In genomic region chr6:16483315-16483875, GRCh38 we compare ENCODE assay signal across 13 cellular contexts.
DNase-seq lines count a peak whose midpoint lies in the region; ATAC-seq and TF ChIP-seq lines count a peak whose summit lies in the region.
"Had no signal": no experiment of that assay in that cellular context is flagged by ENCODE, and none has a peak within 500 bp of the region (broad histone marks: within the 10 kb centered on the region; RNA-seq: fewer than 3 reads in every experiment).

No MANE protein-coding gene starts in this region.

- peaks cover 0 to 5% (median 0%) of the 10 kb centered on the region in 3 donors for H3K9me3 ChIP-seq in gastroesophageal sphincter
- H3K9me3 ChIP-seq: gastrocnemius medialis, pancreas had no signal

- CTCF ChIA-PET in activated CD4-positive, alpha-beta memory T cell treated with anti-CD3 and anti-CD28 coated beads, Interleukin-2, amount 10 ng/mL, durations not matched to agents 7 days and 5 days (lab: Charles Lee) = interaction anchor here (1.1 to 3.0 kb wide), 5 partner anchors 14 to 151 kb away, joined by 3 to 12 read pairs (median 7); no protein-coding TSS in a partner anchor

- POLR2A ChIA-PET in activated CD4-positive, alpha-beta memory T cell treated with anti-CD3 and anti-CD28 coated beads, Interleukin-2, amount 10 ng/mL, durations not matched to agents 7 days and 5 days (lab: Charles Lee) = interaction anchor here (0.6 to 4.3 kb wide), 19 partner anchors 9 to 279 kb away, joined by 3 to 40 read pairs (median 9); partner anchors contain the start of gene ATXN1

- H3K4me1 Mint-ChIP-seq in activated CD4-positive, alpha-beta memory T cell treated with anti-CD3 and anti-CD28 coated beads, Interleukin-2, amount 10 ng/mL, durations not matched to agents 7 days and 5 days = peaks cover 94% of the 10 kb centered on the region
- H3K4me1 Mint-ChIP-seq in natural killer cell treated with Interleukin-12 subunit alpha and Interleukin-12 subunit beta and Interleukin-15 and Interleukin-18, amount 100 ng/mL, for 72 hours (ENCODE audit: low read depth in 2 of 2) = peaks cover 69 to 84% of the 10 kb centered on the region in 2 donors

- no peak for TF ChIP-seq POLR2A in gastroesophageal sphincter (IDR thresholded peaks at IDR 0.05)

- no peak for TF ChIP-seq CTCF in gastroesophageal sphincter (IDR thresholded peaks at IDR 0.05)

- no peak overlapping the region for H3K27ac ChIP-seq in gastroesophageal sphincter
- H3K27ac ChIP-seq: dorsolateral prefrontal cortex, gastrocnemius medialis, pancreas had no signal

- ATAC-seq in GM18511 (IDR thresholded peaks at IDR 0.05; ENCODE audit: unreplicated experiment) (peak; percentile 59), HG02642 (IDR thresholded peaks at IDR 0.05; ENCODE audit: poor library complexity, unreplicated experiment) (peak; percentile 50), gastroesophageal sphincter (no peak)
- peak; percentile 38 to 65 for ATAC-seq in natural killer cell treated with Interleukin-12 subunit alpha and Interleukin-12 subunit beta and Interleukin-15 and Interleukin-18, amount 100 ng/mL, for 72 hours
- ATAC-seq: gastrocnemius medialis, pancreas had no signal

- H3K36me3 ChIP-seq in gastroesophageal sphincter = peaks cover 0 to 40% of the 10 kb centered on the region in 2 donors

- WGBS in gastroesophageal sphincter (ENCODE audit: low coverage in 1 of 2), 2 donors = 69 to 75% methylated on average over 2 of the region's 2 CpGs

- no peaks in the 10 kb centered on the region for H3K9me3 Mint-ChIP-seq in activated CD4-positive, alpha-beta memory T cell treated with anti-CD3 and anti-CD28 coated beads, Interleukin-2, amount 10 ng/mL, durations not matched to agents 7 days and 5 days
- peaks cover 3% of the 10 kb centered on the region for H3K9me3 Mint-ChIP-seq in natural killer cell treated with Interleukin-12 subunit alpha and Interleukin-12 subunit beta and Interleukin-15 and Interleukin-18, amount 100 ng/mL, for 72 hours

- DNase-seq in activated CD4-positive, alpha-beta memory T cell treated with anti-CD3 and anti-CD28 coated beads, Interleukin-2, amount 10 ng/mL, durations not matched to agents 7 days and 5 days = peak; percentile 42
- no peak for DNase-seq in natural killer cell treated with Interleukin-12 subunit alpha and Interleukin-12 subunit beta and Interleukin-15 and Interleukin-18, amount 100 ng/mL, for 72 hours (ENCODE audit: low spot score)
- DNase-seq in NCI-H2227 treated with DMSO at 0.1 percent for 48 hours (lab: John Stamatoyannopoulos, UW) = no peak
- DNase-seq in iPS-NIHi11 (ENCODE audit: low spot score) = no peak
- DNase-seq: DMS79 treated with DMSO at 0.1 percent for 48 hours; dorsolateral prefrontal cortex; gastrocnemius medialis; NCI-H2081; pancreas; stimulated activated CD4-positive, alpha-beta T cell treated with anti-CD3 and anti-CD28 coated beads, Interleukin-2, amount 100 ng/mL, for 24 hours had no signal

- H3K27me3 ChIP-seq in gastroesophageal sphincter = no peaks in the 10 kb centered on the region
- H3K27me3 ChIP-seq: dorsolateral prefrontal cortex, gastrocnemius medialis, pancreas had no signal

- H3K27ac Mint-ChIP-seq in activated CD4-positive, alpha-beta memory T cell treated with anti-CD3 and anti-CD28 coated beads, Interleukin-2, amount 10 ng/mL, durations not matched to agents 7 days and 5 days = peak overlapping the region; percentile 94
- H3K27ac Mint-ChIP-seq in natural killer cell treated with Interleukin-12 subunit alpha and Interleukin-12 subunit beta and Interleukin-15 and Interleukin-18, amount 100 ng/mL, for 72 hours = peak overlapping the region; percentile 92 to 96

- peaks cover 66% of the 10 kb centered on the region for H3K36me3 Mint-ChIP-seq in activated CD4-positive, alpha-beta memory T cell treated with anti-CD3 and anti-CD28 coated beads, Interleukin-2, amount 10 ng/mL, durations not matched to agents 7 days and 5 days (ENCODE audit: low read depth)
- H3K36me3 Mint-ChIP-seq in natural killer cell treated with Interleukin-12 subunit alpha and Interleukin-12 subunit beta and Interleukin-15 and Interleukin-18, amount 100 ng/mL, for 72 hours = peaks cover 22% of the 10 kb centered on the region

- peak overlapping the region; percentile 41 for H3K4me3 Mint-ChIP-seq in activated CD4-positive, alpha-beta memory T cell treated with anti-CD3 and anti-CD28 coated beads, Interleukin-2, amount 10 ng/mL, durations not matched to agents 7 days and 5 days
- peak overlapping the region; percentile 78 for H3K4me3 Mint-ChIP-seq in natural killer cell treated with Interleukin-12 subunit alpha and Interleukin-12 subunit beta and Interleukin-15 and Interleukin-18, amount 100 ng/mL, for 72 hours

- TF ChIP-seq EP300 in gastroesophageal sphincter (IDR thresholded peaks at IDR 0.05) = no peak

- no peaks in the 10 kb centered on the region for H3K27me3 Mint-ChIP-seq in activated CD4-positive, alpha-beta memory T cell treated with anti-CD3 and anti-CD28 coated beads, Interleukin-2, amount 10 ng/mL, durations not matched to agents 7 days and 5 days
- no peaks in the 10 kb centered on the region for H3K27me3 Mint-ChIP-seq in natural killer cell treated with Interleukin-12 subunit alpha and Interleukin-12 subunit beta and Interleukin-15 and Interleukin-18, amount 100 ng/mL, for 72 hours

- H3K4me3 ChIP-seq in gastroesophageal sphincter = no peak overlapping the region
- H3K4me3 ChIP-seq: dorsolateral prefrontal cortex, gastrocnemius medialis, pancreas had no signal

- peaks cover 0 to 4% (median 0%) of the 10 kb centered on the region in 3 donors for H3K4me1 ChIP-seq in gastroesophageal sphincter
- H3K4me1 ChIP-seq: pancreas had no signal
